ENCODE assay signal across 13 cellular contexts in the genomic region with DNA sequence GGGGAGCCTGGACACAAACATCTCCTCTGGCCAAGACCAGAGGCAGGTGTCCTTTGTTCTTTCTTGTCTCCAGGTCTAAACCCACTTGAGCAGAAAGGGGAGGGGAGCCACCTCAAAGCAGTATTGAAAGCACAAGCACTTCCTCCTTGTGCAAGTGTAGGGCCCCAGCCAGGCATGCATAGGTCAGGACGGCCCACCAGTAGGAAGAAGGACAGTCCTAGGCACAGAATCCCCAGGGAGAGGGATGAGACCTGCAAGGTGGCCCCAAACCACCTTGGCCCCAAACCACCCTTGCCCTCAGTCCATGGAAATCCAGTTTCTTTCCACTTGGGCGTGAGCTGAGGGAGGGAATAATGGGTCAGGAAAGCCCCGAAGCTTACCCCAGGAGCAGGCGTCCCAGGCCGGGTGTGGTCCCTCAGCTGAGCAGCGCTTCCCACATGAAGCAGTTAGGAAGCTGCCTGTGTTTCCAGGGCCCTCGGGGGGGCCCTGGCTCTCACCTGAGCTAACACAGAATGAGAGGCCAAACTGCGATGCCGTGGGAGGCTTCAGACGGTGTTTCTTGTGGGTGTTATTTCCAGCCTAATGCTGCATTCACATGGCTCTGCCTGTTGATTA. TPM values are rescaled to one million over a fixed set of nuclear protein-coding genes. Genes with fewer than 3 reads are reported as not detected.
A peak's percentile ranks its signal among the peaks of the same experiment; 100 is the strongest.
DNase-seq lines count a peak whose midpoint lies in the region; ATAC-seq and FAIRE-seq lines count a peak whose summit lies in the region.
"Had no signal": no experiment of that assay in that cellular context is flagged by ENCODE, and none has a peak within 500 bp of the region (broad histone marks: within the 10 kb centered on the region; RNA-seq: fewer than 3 reads in every experiment).

No MANE protein-coding gene starts in this region.

- peak; percentile 47 for FAIRE-seq in GM18507 (lab: Jason Lieb, UNC)

- no peak overlapping the region for H3K27ac Mint-ChIP-seq in naive thymus-derived CD8-positive, alpha-beta T cell
- H3K27ac Mint-ChIP-seq: naive B cell had no signal

- H3K9me3 Mint-ChIP-seq in naive thymus-derived CD8-positive, alpha-beta T cell = no peaks in the 10 kb centered on the region
- H3K9me3 Mint-ChIP-seq: naive B cell had no signal

- POLR2A ChIA-PET in naive thymus-derived CD8-positive, alpha-beta T cell (lab: Charles Lee) = interaction anchor here (0.6 kb wide), 1 partner anchor 13 kb away, joined by 4 read pairs; no protein-coding TSS in a partner anchor

- no peaks in the 10 kb centered on the region for H3K36me3 Mint-ChIP-seq in naive thymus-derived CD8-positive, alpha-beta T cell
- H3K36me3 Mint-ChIP-seq: naive B cell had no signal

- H3K4me3 ChIP-seq in effector memory CD4-positive, alpha-beta T cell (ENCODE audit: insufficient read depth, low read depth, low read length, poor library complexity, severe bottlenecking) = no peak overlapping the region
- H3K4me3 ChIP-seq: body of pancreas, spleen had no signal

- ATAC-seq in GM19397 (IDR thresholded peaks at IDR 0.05; ENCODE audit: unreplicated experiment) (peak; percentile 81), HG02870 (IDR thresholded peaks at IDR 0.05; ENCODE audit: unreplicated experiment) (peak; percentile 99), HG03558 (IDR thresholded peaks at IDR 0.05; ENCODE audit: extremely low read depth, unreplicated experiment) (peak; percentile 97)
- ATAC-seq in naive thymus-derived CD8-positive, alpha-beta T cell = no peak
- ATAC-seq: body of pancreas had no signal

- no peaks in the 10 kb centered on the region for H3K4me1 ChIP-seq in effector memory CD4-positive, alpha-beta T cell (ENCODE audit: control insufficient read depth, insufficient read depth, low read length, poor library complexity, severe bottlenecking)
- H3K4me1 ChIP-seq: body of pancreas, spleen had no signal

- H3K4me1 Mint-ChIP-seq in naive thymus-derived CD8-positive, alpha-beta T cell = peaks cover 0 to 7% (median 0%) of the 10 kb centered on the region in 4 donors
- H3K4me1 Mint-ChIP-seq: naive B cell had no signal

- no peaks in the 10 kb centered on the region for H3K9me3 ChIP-seq in effector memory CD4-positive, alpha-beta T cell (ENCODE audit: control insufficient read depth, low read length)
- H3K9me3 ChIP-seq: body of pancreas, spleen had no signal

- peaks cover 0 to 7% (median 2%) of the 10 kb centered on the region in 5 donors for H3K27me3 Mint-ChIP-seq in naive thymus-derived CD8-positive, alpha-beta T cell

- H3K27me3 ChIP-seq in effector memory CD4-positive, alpha-beta T cell (replicated peaks; ENCODE audit: control insufficient read depth, insufficient read depth, low read length, poor library complexity, severe bottlenecking) = no peaks in the 10 kb centered on the region
- H3K27me3 ChIP-seq: body of pancreas had no signal

- H3K4me3 Mint-ChIP-seq in naive thymus-derived CD8-positive, alpha-beta T cell = no peak overlapping the region
- H3K4me3 Mint-ChIP-seq: naive B cell had no signal

- H3K27ac ChIP-seq in effector memory CD4-positive, alpha-beta T cell (ENCODE audit: insufficient read depth, low read length, poor library complexity, severe bottlenecking) = no peak overlapping the region
- H3K27ac ChIP-seq: body of pancreas, epithelial cell of prostate, KMS-11, spleen had no signal

- H3K36me3 ChIP-seq in effector memory CD4-positive, alpha-beta T cell (ENCODE audit: control insufficient read depth, insufficient read depth, low read length) = no peaks in the 10 kb centered on the region
- H3K36me3 ChIP-seq: spleen had no signal

- DNase-seq in GM18507 (ENCODE audit: extremely low spot score, insufficient read length, low read depth) (no peak), NCI-H2081 treated with DMSO at 0.1 percent for 48 hours (lab: John Stamatoyannopoulos, UW) (no peak)
- no peak for DNase-seq in naive thymus-derived CD8-positive, alpha-beta T cell
- no peak for DNase-seq in activated naive CD4-positive, alpha-beta T cell (lab: John Stamatoyannopoulos, UW)
- DNase-seq in effector memory CD4-positive, alpha-beta T cell = no peak
- DNase-seq: body of pancreas, naive B cell, spleen had no signal

RNA-seq across cellular contexts. Expression of a gene that starts 20.4 kb away (rescaled TPM):
- 10 to 100 TPM; 16.1 TPM for total RNA-seq in naive thymus-derived CD8-positive, alpha-beta T cell
- polyA plus RNA-seq in naive thymus-derived CD8-positive, alpha-beta T cell = 1 to 10 TPM in 1 of 3 donors, under 1 TPM in 2; 0.35 to 2.2 (median 0.81) TPM

Comparison
In these comparisons a context has a peak if more than half of its experiments do, and no peak if none do; other contexts are left out.
1. ATAC-seq: peak in GM19397 (single experiment), HG02870 (single experiment) and HG03558 (single experiment); none in naive thymus-derived CD8-positive, alpha-beta T cell (0 of 2).